Comparison of ENCODE assay signal across 1 cellular context in genomic region chr15:72782274-72782992, GRCh38.
TF ChIP-seq lines count a peak whose summit lies in the region.

No MANE protein-coding gene starts in this region.

TF ChIP-seq in A549, 52 proteins besides CTCF, POLR2A, EP300 and RAD21 (continued from another document):
- TF ChIP-seq E2F6 (IDR thresholded peaks at IDR 0.05; ENCODE audit: borderline replicate concordance, low read depth), result no peak
- no peak for TF ChIP-seq RARB (CRISPR knock-in tag; IDR thresholded peaks at IDR 0.05)
- TF ChIP-seq HOXA7 (CRISPR knock-in tag; IDR thresholded peaks at IDR 0.05), result no peak
- no peak for TF ChIP-seq BCL3 (IDR thresholded peaks at IDR 0.05)
- TF ChIP-seq RCOR1 (IDR thresholded peaks at IDR 0.05; ENCODE audit: low read depth, low read length), result no peak
- no peak for TF ChIP-seq HOXB13 (CRISPR knock-in tag; IDR thresholded peaks at IDR 0.05; ENCODE audit: low read depth)
- TF ChIP-seq KDM1A (IDR thresholded peaks at IDR 0.05; ENCODE audit: low read depth), result no peak
TF ChIP-seq in A549: peak in this region for 0.
